ENCODE assay signal across 8 cellular contexts in genomic region chr16:58501242-58502131, GRCh38. TPM values are rescaled to one million over a fixed set of nuclear protein-coding genes. Genes with fewer than 3 reads are reported as not detected.
DNase-seq lines count a peak whose midpoint lies in the region; ATAC-seq and TF ChIP-seq lines count a peak whose summit lies in the region.

No MANE protein-coding gene starts in this region.

- H3K4me1 Mint-ChIP-seq in activated CD4-positive, alpha-beta memory T cell treated with anti-CD3 and anti-CD28 coated beads for 36 hours (ENCODE audit: low read depth), result peaks cover 16% of the 10 kb centered on the region
- peaks cover 17 to 28% (median 23%) of the 10 kb centered on the region in 3 donors for H3K4me1 Mint-ChIP-seq in naive B cell

- H3K4me3 ChIP-seq in epithelial cell of esophagus (ENCODE audit: low read length), result peak overlapping the region; percentile 35
- H3K4me3 ChIP-seq in thymus (ENCODE audit: low read length), result peak overlapping the region; percentile 46

- DNase-seq in activated T-cell treated with anti-CD3 and anti-CD28 coated beads for 1 hour (ENCODE audit: low read depth) (peak; percentile 30), activated T-cell treated with anti-CD3 and anti-CD28 coated beads for 4 hours (no peak), epithelial cell of esophagus (ENCODE audit: low read depth) (peak; percentile 20), naive B cell (peak; percentile 43), glomerular visceral epithelial cell (ENCODE audit: extremely low spot score) (no peak), NCI-H524 treated with DMSO at 0.1 percent for 48 hours (lab: John Stamatoyannopoulos, UW) (no peak)
- DNase-seq in activated CD4-positive, alpha-beta memory T cell treated with anti-CD3 and anti-CD28 coated beads for 36 hours, result peak; percentile 59

- H3K27ac Mint-ChIP-seq in activated CD4-positive, alpha-beta memory T cell treated with anti-CD3 and anti-CD28 coated beads for 36 hours, result no peak overlapping the region
- peak overlapping the region in 2 of 6 donors; percentile 56 to 83 for H3K27ac Mint-ChIP-seq in naive B cell

- no peak overlapping the region for H3K27ac ChIP-seq in thymus (ENCODE audit: low read depth)

- no peaks in the 10 kb centered on the region for H3K36me3 Mint-ChIP-seq in activated CD4-positive, alpha-beta memory T cell treated with anti-CD3 and anti-CD28 coated beads for 36 hours
- no peaks in the 10 kb centered on the region for H3K36me3 Mint-ChIP-seq in naive B cell

- CTCF ChIA-PET in activated CD4-positive, alpha-beta memory T cell treated with anti-CD3 and anti-CD28 coated beads for 36 hours (lab: Charles Lee), result interaction anchor here (2.0 to 3.1 kb wide), 3 partner anchors 11 to 255 kb away, joined by 9 to 13 read pairs (median 10); no protein-coding TSS in a partner anchor

- intact Hi-C loops in activated CD4-positive, alpha-beta memory T cell treated with anti-CD3 and anti-CD28 coated beads for 36 hours (cut with micrococcal nuclease), result no loop called here

- no peaks in the 10 kb centered on the region for H3K9me3 ChIP-seq in thymus (ENCODE audit: control insufficient read depth)

- peak; percentile 61 to 65 for ATAC-seq in naive B cell (ENCODE audit: low read depth in 2 of 2)

- no peaks in the 10 kb centered on the region for H3K4me1 ChIP-seq in thymus (ENCODE audit: control insufficient read depth, insufficient read depth, low read length)

- H3K27me3 ChIP-seq in thymus (ENCODE audit: control insufficient read depth, insufficient read depth), result peaks cover 9% of the 10 kb centered on the region

- TF ChIP-seq CTCF in epithelial cell of esophagus (IDR thresholded peaks at IDR 0.05; ENCODE audit: insufficient read depth, low read depth, low read length, missing control alignments), result no peak

- H3K36me3 ChIP-seq in thymus (ENCODE audit: control insufficient read depth, insufficient read depth), result no peaks in the 10 kb centered on the region

- peak overlapping the region; percentile 67 for H3K4me3 Mint-ChIP-seq in activated CD4-positive, alpha-beta memory T cell treated with anti-CD3 and anti-CD28 coated beads for 36 hours
- H3K4me3 Mint-ChIP-seq in naive B cell, result peak overlapping the region; percentile 77 to 93 (median 81)

- POLR2A ChIA-PET in activated CD4-positive, alpha-beta memory T cell treated with anti-CD3 and anti-CD28 coated beads for 36 hours (lab: Charles Lee), result no interaction called here

- H3K27me3 Mint-ChIP-seq in activated CD4-positive, alpha-beta memory T cell treated with anti-CD3 and anti-CD28 coated beads for 36 hours, result peaks cover 10% of the 10 kb centered on the region
- H3K27me3 Mint-ChIP-seq in naive B cell, result peaks cover 6 to 49% (median 12%) of the 10 kb centered on the region in 3 donors

- no peaks in the 10 kb centered on the region for H3K9me3 Mint-ChIP-seq in activated CD4-positive, alpha-beta memory T cell treated with anti-CD3 and anti-CD28 coated beads for 36 hours
- peaks cover 0 to 2% (median 0%) of the 10 kb centered on the region in 7 donors for H3K9me3 Mint-ChIP-seq in naive B cell

- WGBS in thymus, result 12% methylated on average over 42 of the region's 42 CpGs

RNA-seq across cellular contexts. Expression of gene NDRG4, which starts 1.5 kb away (rescaled TPM):
- 1 to 10 TPM; 1.3 to 1.6 TPM for total RNA-seq in activated CD4-positive, alpha-beta memory T cell treated with anti-CD3 and anti-CD28 coated beads for 36 hours
- polyA plus RNA-seq in naive B cell (ENCODE audit: low read depth in 6 of 6) (under 1 TPM in 3 of 6 donors, not detected in 3; 0.17 to 0.79 (median 0.27) TPM), thymus (15.7 TPM)

RNA-seq across cellular contexts. Expression of gene SETD6, which starts 13.8 kb away (rescaled TPM):
- total RNA-seq in activated CD4-positive, alpha-beta memory T cell treated with anti-CD3 and anti-CD28 coated beads for 36 hours, result 10 to 100 TPM; 12.9 to 14.5 TPM
- polyA plus RNA-seq in naive B cell (ENCODE audit: low read depth in 6 of 6), result 1 to 10 TPM; 1.3 to 9.6 (median 7.6) TPM
- polyA plus RNA-seq in thymus, result 14.5 TPM

Comparison
In these comparisons a context has a peak if more than half of its experiments do, and no peak if none do; other contexts are left out.
1. DNase-seq: peak in activated T-cell treated with anti-CD3 and anti-CD28 coated beads for 1 hour (single experiment), activated CD4-positive, alpha-beta memory T cell treated with anti-CD3 and anti-CD28 coated beads for 36 hours (single experiment), epithelial cell of esophagus (single experiment) and naive B cell (single experiment); none in activated T-cell treated with anti-CD3 and anti-CD28 coated beads for 4 hours (single experiment), glomerular visceral epithelial cell (single experiment) and NCI-H524 treated with DMSO at 0.1 percent for 48 hours (single experiment).